19 cellular contexts compared by ENCODE assay signal in the genomic region with DNA sequence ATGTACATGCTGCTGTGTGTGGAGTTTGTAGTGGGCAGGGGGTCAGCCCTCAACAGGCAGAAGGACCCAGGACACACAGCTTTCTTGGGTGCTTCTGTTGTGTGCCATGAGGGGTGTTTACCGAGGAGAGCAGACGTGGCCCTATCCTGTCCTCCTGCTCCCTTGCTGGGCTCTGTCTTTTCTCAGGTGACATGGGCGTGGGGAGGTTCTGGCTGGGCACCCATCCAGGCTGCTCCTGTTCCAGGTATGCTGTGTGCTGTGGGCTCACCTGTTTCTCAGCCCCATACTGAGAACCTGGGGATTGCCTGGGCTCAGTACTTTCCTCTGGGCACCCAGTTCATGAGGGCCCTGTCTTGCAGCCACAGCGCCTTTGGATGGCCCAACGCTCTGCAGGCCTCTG. TPM values are rescaled to one million over a fixed set of nuclear protein-coding genes. Genes with fewer than 3 reads are reported as not detected.
DNase-seq lines count a peak whose midpoint lies in the region; ATAC-seq, FAIRE-seq and TF ChIP-seq lines count a peak whose summit lies in the region.
"Had no signal": no experiment of that assay in that cellular context is flagged by ENCODE, and none has a peak within 500 bp of the region (broad histone marks: within the 10 kb centered on the region; RNA-seq: fewer than 3 reads in every experiment).

No MANE protein-coding gene starts in this region.

- H4K20me1 ChIP-seq in HepG2 (ENCODE audit: insufficient read depth, low read length) = no peaks in the 10 kb centered on the region

- no peaks in the 10 kb centered on the region for H3K9me3 ChIP-seq in NT2/D1 (ENCODE audit: insufficient read depth, low read length)
- H3K9me3 ChIP-seq in prostate gland = no peaks in the 10 kb centered on the region
- no peaks in the 10 kb centered on the region for H3K9me3 ChIP-seq in upper lobe of left lung
- no peaks in the 10 kb centered on the region for H3K9me3 ChIP-seq in HepG2 (ENCODE audit: low read length)
- H3K9me3 ChIP-seq: BE2C had no signal

- H3K4me3 ChIP-seq in NT2/D1 (ENCODE audit: insufficient read length, low read depth) (no peak overlapping the region), prostate gland (no peak overlapping the region), upper lobe of left lung (no peak overlapping the region), HepG2 (replicated peaks in 1 of 3; ENCODE audit: insufficient read depth in 1 of 3, low read depth in 2 of 3, low read length in 3 of 3) (no peak overlapping the region)
- H3K4me3 ChIP-seq: GM23338 had no signal

- peak overlapping the region; percentile 21 for H3K9ac ChIP-seq in NT2/D1 (ENCODE audit: insufficient read length, low read depth)
- H3K9ac ChIP-seq in HepG2 (ENCODE audit: insufficient read depth, low read depth, low read length) = no peak overlapping the region
- H3K9ac ChIP-seq: KMS-11 had no signal

- no peaks in the 10 kb centered on the region for H3K79me2 ChIP-seq in HepG2 (ENCODE audit: insufficient read depth, low read length)

- peaks cover 2% of the 10 kb centered on the region for H3K4me1 ChIP-seq in NT2/D1 (ENCODE audit: insufficient read depth, insufficient read length)
- peaks cover 17% of the 10 kb centered on the region for H3K4me1 ChIP-seq in prostate gland (replicated peaks)
- H3K4me1 ChIP-seq in upper lobe of left lung = peaks cover 25 to 49% (median 44%) of the 10 kb centered on the region in 4 donors
- peaks cover 13% of the 10 kb centered on the region for H3K4me1 ChIP-seq in HepG2 (ENCODE audit: insufficient read depth, low read length)

- no peak overlapping the region for H3K4me2 ChIP-seq in HepG2 (ENCODE audit: low read depth, low read length)
- H3K4me2 ChIP-seq: GM23338, KMS-11 had no signal

- intact Hi-C loops in prostate gland (cut with DNase I) = no loop called here
- intact Hi-C loops in HepG2 (cut with micrococcal nuclease; ENCODE audit: unreplicated experiment) = no loop called here

- FAIRE-seq in HepG2 (lab: Jason Lieb, UNC) = no peak
- FAIRE-seq: GM19239 had no signal

- TF ChIP-seq EP300 in upper lobe of left lung (IDR thresholded peaks at IDR 0.05) (no peak), HepG2 (IDR thresholded peaks at IDR 0.05; ENCODE audit: low read depth in 2 of 2, low read length in 2 of 2) (no peak), HepG2 (CRISPR knock-in tag; IDR thresholded peaks at IDR 0.05; ENCODE audit: borderline replicate concordance) (no peak)

- ATAC-seq in upper lobe of left lung (ENCODE audit: low FRiP score in 2 of 2) (no peak), HepG2 (no peak), HG03469 (IDR thresholded peaks at IDR 0.05; ENCODE audit: unreplicated experiment) (no peak)
- ATAC-seq: GM23338 had no signal

- no peaks in the 10 kb centered on the region for H3K27me3 ChIP-seq in NT2/D1 (ENCODE audit: insufficient read depth, insufficient read length)
- no peaks in the 10 kb centered on the region for H3K27me3 ChIP-seq in prostate gland (replicated peaks; ENCODE audit: insufficient read depth)
- no peaks in the 10 kb centered on the region for H3K27me3 ChIP-seq in upper lobe of left lung
- no peaks in the 10 kb centered on the region for H3K27me3 ChIP-seq in HepG2 (ENCODE audit: control insufficient read depth in 1 of 2, insufficient read depth in 2 of 2, low read length in 2 of 2)
- H3K27me3 ChIP-seq: BE2C had no signal

- H3K27ac ChIP-seq in epithelial cell of prostate (peak overlapping the region; percentile 30), prostate gland (peak overlapping the region in 1 of 2 donors; percentile 48), upper lobe of left lung (peak overlapping the region in 3 of 4 donors; percentile 15 to 58 (median 52)), HepG2 (ENCODE audit: extremely low read length, insufficient read depth, low read length) (no peak overlapping the region)
- H3K27ac ChIP-seq: KMS-11 had no signal

- no peak for TF ChIP-seq CTCF in prostate gland (IDR thresholded peaks at IDR 0.05)
- no peak for TF ChIP-seq CTCF in upper lobe of left lung (IDR thresholded peaks at IDR 0.05)
- TF ChIP-seq CTCF in HepG2 (CRISPR knock-in tag; IDR thresholded peaks at IDR 0.05) = no peak

- H3K36me3 ChIP-seq in NT2/D1 (ENCODE audit: insufficient read depth, insufficient read length, low read length) (peaks cover 81% of the 10 kb centered on the region), prostate gland (peaks cover 0 to 20% of the 10 kb centered on the region in 2 donors), upper lobe of left lung (peaks cover 0 to 79% (median 45%) of the 10 kb centered on the region in 4 donors), HepG2 (replicated peaks in 1 of 2; ENCODE audit: control insufficient read depth in 1 of 2, insufficient read depth in 2 of 2, low read length in 2 of 2) (peaks cover 25 to 37% of the 10 kb centered on the region in 2 experiments; a peak in 4 of 5 replicates)

- TF ChIP-seq RAD21 in HepG2 (CRISPR knock-in tag; IDR thresholded peaks at IDR 0.05) = no peak

- in situ Hi-C loops in HepG2 (cut with HindIII; ENCODE audit: extremely low pct_ligation_motif_present, low pct_unique_long_range_greater_than_20kb) = no loop called here

- POLR2A ChIA-PET in HepG2 (lab: Yijun Ruan, JAX) = no interaction called here

- no peak for DNase-seq in NT2/D1 (ENCODE audit: low read depth, low spot score)
- no peak for DNase-seq in epithelial cell of prostate (ENCODE audit: low read depth, low spot score)
- peak; percentile 78 for DNase-seq in prostate gland (ENCODE audit: low spot score)
- peak in 1 of 2 donors; percentile 44 for DNase-seq in upper lobe of left lung
- DNase-seq in HepG2 (ENCODE audit: low spot score) = no peak
- no peak for DNase-seq in effector CD4-positive, alpha-beta T cell
- DNase-seq: BE2C; CD8-positive, alpha-beta memory T cell; GF-D8; NCI-H1092 treated with DMSO at 0.1 percent for 48 hours; NCI-H187; NCI-H446 had no signal

- CTCF ChIA-PET in HepG2 (lab: Yijun Ruan, JAX; ENCODE audit: low intra/inter-chr PET ratio, low total read pairs) = no interaction called here

- no peak for TF ChIP-seq POLR2A in prostate gland (IDR thresholded peaks at IDR 0.05)
- TF ChIP-seq POLR2A in upper lobe of left lung (IDR thresholded peaks at IDR 0.05) = no peak
- no peak for TF ChIP-seq POLR2A in HepG2 (IDR thresholded peaks at IDR 0.05; ENCODE audit: insufficient read depth in 1 of 2, low read depth in 2 of 2, low read length in 2 of 2)

- no peak overlapping the region for H2AFZ ChIP-seq in HepG2 (ENCODE audit: low read length)
- H2AFZ ChIP-seq: GM23338 had no signal

- 63% methylated on average over 5 of the region's 5 CpGs for WGBS in prostate gland
- WGBS in upper lobe of left lung, 2 donors = 67 to 90% methylated on average over 3 to 5 of the region's 5 CpGs
- no CpG with 5 or more reads among the region's 5 CpGs for WGBS in HepG2 (ENCODE audit: low lambda C conversion rate)

- no TSS peak for BruUV-seq in HepG2 (replicated peaks; lab: Mats Ljungman, UMichigan)

RNA-seq across cellular contexts. Expression of a gene that starts 23.3 kb away (rescaled TPM):
- total RNA-seq in prostate gland = 10 to 100 TPM; 42.8 to 62.8 TPM
- total RNA-seq in upper lobe of left lung = 10 to 100 TPM; 24.3 to 47.1 (median 37.3) TPM
- total RNA-seq in HepG2 (2016; rRNA removed; fragmentation: Illumina TruSeq; extraction: Trizol) = 10.2 and 10.6 TPM in 2 replicates
- total RNA-seq in HepG2 (2016; cell fraction: cytosol; rRNA removed; fragmentation: Illumina TruSeq; extraction: Trizol; ENCODE audit: low read depth) = 3.4 and 3.8 TPM in 2 replicates
- total RNA-seq in HepG2 (2016; cell fraction: insoluble cytoplasmic fraction; rRNA removed; fragmentation: Illumina TruSeq; extraction: Trizol) = 9.0 and 10.7 TPM in 2 replicates
- total RNA-seq in HepG2 (2016; cell fraction: membrane; rRNA removed; fragmentation: Illumina TruSeq; extraction: Trizol) = 13.1 and 14.5 TPM in 2 replicates
- total RNA-seq in HepG2 (2016; cell fraction: nucleus; rRNA removed; fragmentation: Illumina TruSeq; extraction: Trizol) = 7.8 and 8.7 TPM in 2 replicates
- polyA plus RNA-seq in HepG2 (2011; rRNA removed) = 7.6 and 10.2 TPM in 2 replicates
- polyA plus RNA-seq in HepG2 (2011; cell fraction: cytosol; rRNA removed) = 6.7 and 7.5 TPM in 2 replicates
- polyA plus RNA-seq in HepG2 (2011; cell fraction: nucleus; rRNA removed) = 20.3 and 21.4 TPM in 2 replicates
- 6.6 and 10.9 TPM in 2 replicates for polyA plus RNA-seq in HepG2 (2012)
- polyA plus RNA-seq in HepG2 (2016; cell fraction: cytosol; fragmentation: Illumina TruSeq; extraction: Trizol; ENCODE audit: low read depth) = 4.2 and 4.5 TPM in 2 replicates
- 11.5 and 15.1 TPM in 2 replicates for polyA plus RNA-seq in HepG2 (2016; cell fraction: insoluble cytoplasmic fraction; fragmentation: Illumina TruSeq; extraction: Trizol; ENCODE audit: low read depth)
- polyA plus RNA-seq in HepG2 (2016; cell fraction: membrane; fragmentation: Illumina TruSeq; extraction: Trizol; ENCODE audit: low read depth) = 12.2 and 15.3 TPM in 2 replicates
- polyA plus RNA-seq in HepG2 (2016; cell fraction: nucleus; fragmentation: Illumina TruSeq; extraction: Trizol; ENCODE audit: insufficient read depth, low read depth) = 14.0 and 21.3 TPM in 2 replicates
- 20.1 and 35.6 TPM in 2 replicates for polyA minus RNA-seq in HepG2 (2011; rRNA and poly(A)+ RNA removed; ENCODE audit: low replicate concordance)
- polyA minus RNA-seq in HepG2 (2011; cell fraction: cytosol; rRNA and poly(A)+ RNA removed) = 11.8 and 17.0 TPM in 2 replicates
- 8.9 and 10.7 TPM in 2 replicates for polyA minus RNA-seq in HepG2 (2011; cell fraction: nucleus; rRNA and poly(A)+ RNA removed)

RNA-seq across cellular contexts. Expression of a gene that starts 24.0 kb away (rescaled TPM):
- 1 to 10 TPM in 1 of 2 donors, not detected in 1; 9.7 TPM for total RNA-seq in prostate gland
- 1 to 10 TPM in 3 of 6 donors, under 1 TPM in 2, not detected in 1; 0.46 to 7.2 (median 1.2) TPM for total RNA-seq in upper lobe of left lung
- total RNA-seq in HepG2 (2016; rRNA removed; fragmentation: Illumina TruSeq; extraction: Trizol) = 0.24 and 0.32 TPM in 2 replicates
- 0.40 and 0.44 TPM in 2 replicates for total RNA-seq in HepG2 (2016; cell fraction: cytosol; rRNA removed; fragmentation: Illumina TruSeq; extraction: Trizol; ENCODE audit: low read depth)
- total RNA-seq in HepG2 (2016; cell fraction: insoluble cytoplasmic fraction; rRNA removed; fragmentation: Illumina TruSeq; extraction: Trizol) = 0.22 and 0.28 TPM in 2 replicates
- 0.68 and 1.1 TPM in 2 replicates for total RNA-seq in HepG2 (2016; cell fraction: membrane; rRNA removed; fragmentation: Illumina TruSeq; extraction: Trizol)
- total RNA-seq in HepG2 (2016; cell fraction: nucleus; rRNA removed; fragmentation: Illumina TruSeq; extraction: Trizol) = 0.50 TPM in 2 replicates
- polyA plus RNA-seq in HepG2 (2011; rRNA removed) = 0.21 and 0.24 TPM in 2 replicates
- 0.13 and 0.25 TPM in 2 replicates for polyA plus RNA-seq in HepG2 (2011; cell fraction: cytosol; rRNA removed)
- 0.34 and 0.45 TPM in 2 replicates for polyA plus RNA-seq in HepG2 (2011; cell fraction: nucleus; rRNA removed)
- 0.21 and 0.31 TPM in 2 replicates for polyA plus RNA-seq in HepG2 (2012)
- polyA plus RNA-seq in HepG2 (2016; cell fraction: cytosol; fragmentation: Illumina TruSeq; extraction: Trizol; ENCODE audit: low read depth) = 0.36 and 0.62 TPM in 2 replicates
- polyA plus RNA-seq in HepG2 (2016; cell fraction: insoluble cytoplasmic fraction; fragmentation: Illumina TruSeq; extraction: Trizol; ENCODE audit: low read depth) = 0.39 and 0.41 TPM in 2 replicates
- 0.43 and 0.85 TPM in 2 replicates for polyA plus RNA-seq in HepG2 (2016; cell fraction: membrane; fragmentation: Illumina TruSeq; extraction: Trizol; ENCODE audit: low read depth)
- 0.55 TPM in 1 of 2 replicates, not detected in the other for polyA plus RNA-seq in HepG2 (2016; cell fraction: nucleus; fragmentation: Illumina TruSeq; extraction: Trizol; ENCODE audit: insufficient read depth, low read depth)
- 0.21 and 0.34 TPM in 2 replicates for polyA minus RNA-seq in HepG2 (2011; rRNA and poly(A)+ RNA removed; ENCODE audit: low replicate concordance)
- polyA minus RNA-seq in HepG2 (2011; cell fraction: cytosol; rRNA and poly(A)+ RNA removed) = not detected in 2 replicates
- polyA minus RNA-seq in HepG2 (2011; cell fraction: nucleus; rRNA and poly(A)+ RNA removed) = 0.77 TPM in 1 of 2 replicates, not detected in the other
- total RNA-seq: MCF 10A had no signal
- polyA plus RNA-seq: CD8-positive, alpha-beta memory T cell; GM23338 had no signal

RNA-seq across cellular contexts. Expression of a gene that starts 24.1 kb away (rescaled TPM):
- total RNA-seq in prostate gland = 100 to 1,000 TPM in 1 of 2 donors, 10 to 100 TPM in 1; 63.1 to 157 TPM
- 100 to 1,000 TPM in 2 of 6 donors, 10 to 100 TPM in 4; 48.9 to 152 (median 71.7) TPM for total RNA-seq in upper lobe of left lung
- total RNA-seq in HepG2 (2016; rRNA removed; fragmentation: Illumina TruSeq; extraction: Trizol) = 135 and 147 TPM in 2 replicates
- 107 and 130 TPM in 2 replicates for total RNA-seq in HepG2 (2016; cell fraction: cytosol; rRNA removed; fragmentation: Illumina TruSeq; extraction: Trizol; ENCODE audit: low read depth)
- total RNA-seq in HepG2 (2016; cell fraction: insoluble cytoplasmic fraction; rRNA removed; fragmentation: Illumina TruSeq; extraction: Trizol) = 141 and 150 TPM in 2 replicates
- total RNA-seq in HepG2 (2016; cell fraction: membrane; rRNA removed; fragmentation: Illumina TruSeq; extraction: Trizol) = 184 and 188 TPM in 2 replicates
- 49.0 and 50.7 TPM in 2 replicates for total RNA-seq in HepG2 (2016; cell fraction: nucleus; rRNA removed; fragmentation: Illumina TruSeq; extraction: Trizol)
- 136 and 158 TPM in 2 replicates for polyA plus RNA-seq in HepG2 (2011; rRNA removed)
- 155 and 221 TPM in 2 replicates for polyA plus RNA-seq in HepG2 (2011; cell fraction: cytosol; rRNA removed)
- polyA plus RNA-seq in HepG2 (2011; cell fraction: nucleus; rRNA removed) = 72.1 and 83.3 TPM in 2 replicates
- polyA plus RNA-seq in HepG2 (2012) = 135 and 152 TPM in 2 replicates
- 196 and 219 TPM in 2 replicates for polyA plus RNA-seq in HepG2 (2016; cell fraction: cytosol; fragmentation: Illumina TruSeq; extraction: Trizol; ENCODE audit: low read depth)
- 220 TPM in 2 replicates for polyA plus RNA-seq in HepG2 (2016; cell fraction: insoluble cytoplasmic fraction; fragmentation: Illumina TruSeq; extraction: Trizol; ENCODE audit: low read depth)
- 238 and 251 TPM in 2 replicates for polyA plus RNA-seq in HepG2 (2016; cell fraction: membrane; fragmentation: Illumina TruSeq; extraction: Trizol; ENCODE audit: low read depth)
- polyA plus RNA-seq in HepG2 (2016; cell fraction: nucleus; fragmentation: Illumina TruSeq; extraction: Trizol; ENCODE audit: insufficient read depth, low read depth) = 117 and 120 TPM in 2 replicates
- polyA minus RNA-seq in HepG2 (2011; rRNA and poly(A)+ RNA removed; ENCODE audit: low replicate concordance) = 30.1 and 40.6 TPM in 2 replicates
- 33.1 TPM in 2 replicates for polyA minus RNA-seq in HepG2 (2011; cell fraction: cytosol; rRNA and poly(A)+ RNA removed)
- polyA minus RNA-seq in HepG2 (2011; cell fraction: nucleus; rRNA and poly(A)+ RNA removed) = 14.9 and 15.7 TPM in 2 replicates

RNA-seq across cellular contexts. Expression of a gene that starts 55.0 kb away (rescaled TPM):
- 1 to 10 TPM; 3.3 to 8.1 TPM for total RNA-seq in prostate gland
- under 1 TPM in 1 of 6 donors, not detected in 5; 0.15 TPM for total RNA-seq in upper lobe of left lung
- not detected in 2 replicates for total RNA-seq in HepG2 (2016; rRNA removed; fragmentation: Illumina TruSeq; extraction: Trizol)
- total RNA-seq in HepG2 (2016; cell fraction: cytosol; rRNA removed; fragmentation: Illumina TruSeq; extraction: Trizol; ENCODE audit: low read depth) = not detected in 2 replicates
- total RNA-seq in HepG2 (2016; cell fraction: insoluble cytoplasmic fraction; rRNA removed; fragmentation: Illumina TruSeq; extraction: Trizol) = not detected in 2 replicates
- total RNA-seq in HepG2 (2016; cell fraction: membrane; rRNA removed; fragmentation: Illumina TruSeq; extraction: Trizol) = not detected in 2 replicates
- not detected in 2 replicates for total RNA-seq in HepG2 (2016; cell fraction: nucleus; rRNA removed; fragmentation: Illumina TruSeq; extraction: Trizol)
- not detected in 2 replicates for polyA plus RNA-seq in HepG2 (2011; rRNA removed)
- polyA plus RNA-seq in HepG2 (2011; cell fraction: cytosol; rRNA removed) = not detected in 2 replicates
- not detected in 2 replicates for polyA plus RNA-seq in HepG2 (2011; cell fraction: nucleus; rRNA removed)
- 0.04 TPM in 1 of 2 replicates, not detected in the other for polyA plus RNA-seq in HepG2 (2012)
- not detected in 2 replicates for polyA plus RNA-seq in HepG2 (2016; cell fraction: cytosol; fragmentation: Illumina TruSeq; extraction: Trizol; ENCODE audit: low read depth)
- not detected in 2 replicates for polyA plus RNA-seq in HepG2 (2016; cell fraction: insoluble cytoplasmic fraction; fragmentation: Illumina TruSeq; extraction: Trizol; ENCODE audit: low read depth)
- not detected in 2 replicates for polyA plus RNA-seq in HepG2 (2016; cell fraction: membrane; fragmentation: Illumina TruSeq; extraction: Trizol; ENCODE audit: low read depth)
- polyA plus RNA-seq in HepG2 (2016; cell fraction: nucleus; fragmentation: Illumina TruSeq; extraction: Trizol; ENCODE audit: insufficient read depth, low read depth) = not detected in 2 replicates
- not detected in 2 replicates for polyA minus RNA-seq in HepG2 (2011; rRNA and poly(A)+ RNA removed; ENCODE audit: low replicate concordance)
- polyA minus RNA-seq in HepG2 (2011; cell fraction: cytosol; rRNA and poly(A)+ RNA removed) = not detected in 2 replicates
- not detected in 2 replicates for polyA minus RNA-seq in HepG2 (2011; cell fraction: nucleus; rRNA and poly(A)+ RNA removed)
- total RNA-seq: CD8-positive, alpha-beta memory T cell; MCF 10A; OCI-LY7 had no signal
- polyA plus RNA-seq: AG04450; CD8-positive, alpha-beta memory T cell had no signal
